ENCODE assay signal across 15 cellular contexts in the genomic region with DNA sequence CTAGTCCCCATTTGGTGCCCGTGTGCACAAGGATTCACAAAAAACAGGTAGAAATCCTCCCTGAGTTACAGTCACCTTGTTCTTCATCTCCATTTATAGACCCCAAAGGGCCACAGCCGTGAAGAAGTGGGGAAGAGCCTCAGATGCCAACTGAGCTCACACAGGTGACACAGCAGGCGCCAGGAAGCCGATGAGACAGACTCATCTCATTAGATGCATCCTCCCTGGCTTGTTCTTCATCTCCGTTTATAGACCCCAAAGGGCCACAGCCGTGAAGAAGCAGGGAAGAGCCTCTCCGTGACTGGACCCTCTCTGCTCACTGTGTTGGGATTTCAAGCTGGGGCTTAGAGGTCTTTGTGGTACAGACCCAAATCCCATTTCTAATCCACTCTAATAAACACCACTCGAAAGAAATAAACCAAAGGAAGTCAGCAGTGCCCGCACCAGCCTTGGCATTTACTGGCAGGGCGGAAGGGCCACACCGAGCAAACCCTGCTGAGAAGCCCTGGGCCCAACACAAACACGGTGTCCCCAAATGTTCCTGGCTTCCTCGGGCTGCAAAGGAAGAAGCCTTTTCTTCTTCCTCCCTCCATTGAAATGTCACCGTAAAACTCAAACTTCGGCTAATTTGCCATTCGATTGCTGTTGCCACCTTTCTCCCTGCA. TPM values are rescaled to one million over a fixed set of nuclear protein-coding genes. Genes with fewer than 3 reads are reported as not detected.
DNase-seq lines count a peak whose midpoint lies in the region; ATAC-seq and TF ChIP-seq lines count a peak whose summit lies in the region.
"Had no signal": no experiment of that assay in that cellular context is flagged by ENCODE, and none has a peak within 500 bp of the region (broad histone marks: within the 10 kb centered on the region; RNA-seq: fewer than 3 reads in every experiment).

No MANE protein-coding gene starts in this region.

- peak overlapping the region; percentile 9 for H3K27ac Mint-ChIP-seq in endothelial cell (ENCODE audit: unreplicated experiment)

- no peak for TF ChIP-seq EP300 in sigmoid colon (IDR thresholded peaks at IDR 0.05)

- peaks cover 11% of the 10 kb centered on the region for H3K4me1 Mint-ChIP-seq in endothelial cell (ENCODE audit: unreplicated experiment)

- peaks cover 4% of the 10 kb centered on the region for H3K27me3 Mint-ChIP-seq in endothelial cell (ENCODE audit: unreplicated experiment)

- H3K27ac ChIP-seq in right cardiac atrium (ENCODE audit: low read length), result no peak overlapping the region
- H3K27ac ChIP-seq in sigmoid colon, result no peak overlapping the region
- H3K27ac ChIP-seq: C4-2B, KMS-11 had no signal

- H3K4me3 Mint-ChIP-seq in endothelial cell (ENCODE audit: unreplicated experiment), result no peak overlapping the region

- peak in 2 of 3 donors; percentile 7 to 36 for DNase-seq in right cardiac atrium
- no peak for DNase-seq in Right ventricle myocardium inferior (ENCODE audit: missing footprints)
- no peak for DNase-seq in endothelial cell (ENCODE audit: low spot score)
- DNase-seq in sigmoid colon, result peak; percentile 44
- no peak for DNase-seq in central memory CD4-positive, alpha-beta T cell
- DNase-seq: GF-D8, NCI-H146, NCI-H2081 treated with DMSO at 0.1 percent for 48 hours, NCI-H510A, SHP77 had no signal

- no peaks in the 10 kb centered on the region for H3K36me3 ChIP-seq in sigmoid colon

- TF ChIP-seq CTCF in endothelial cell (IDR thresholded peaks at IDR 0.05; ENCODE audit: unreplicated experiment), result no peak
- no peak for TF ChIP-seq CTCF in sigmoid colon (IDR thresholded peaks at IDR 0.05)

- H3K36me3 Mint-ChIP-seq in endothelial cell (ENCODE audit: low read depth, unreplicated experiment), result peaks cover 3% of the 10 kb centered on the region

- H3K4me1 ChIP-seq in right cardiac atrium (ENCODE audit: control insufficient read depth, insufficient read depth, low read length), result peaks cover 3% of the 10 kb centered on the region
- H3K4me1 ChIP-seq in sigmoid colon, result no peaks in the 10 kb centered on the region

- H3K9me3 ChIP-seq in right cardiac atrium (ENCODE audit: control insufficient read depth, low read length) (no peaks in the 10 kb centered on the region), sigmoid colon (no peaks in the 10 kb centered on the region)

- H3K4me3 ChIP-seq in right cardiac atrium (ENCODE audit: low read length) (no peak overlapping the region), sigmoid colon (no peak overlapping the region)

- no peak for ATAC-seq in right cardiac atrium
- no peak for ATAC-seq in Right ventricle myocardium inferior
- ATAC-seq in HG02571 (IDR thresholded peaks at IDR 0.05; ENCODE audit: unreplicated experiment), result no peak
- no peak for ATAC-seq in GM18505 (IDR thresholded peaks at IDR 0.05; ENCODE audit: unreplicated experiment)

- no peaks in the 10 kb centered on the region for H3K9me3 Mint-ChIP-seq in endothelial cell (ENCODE audit: unreplicated experiment)

- TF ChIP-seq POLR2A in sigmoid colon (IDR thresholded peaks at IDR 0.05) (no peak), GM18505 (IDR thresholded peaks at IDR 0.05; ENCODE audit: borderline replicate concordance, extremely low read depth, insufficient read depth, insufficient read length) (no peak)

- WGBS in right cardiac atrium, result 88% methylated on average over 16 of the region's 16 CpGs
- WGBS in sigmoid colon, 2 donors, result 87 to 89% methylated on average over 16 of the region's 16 CpGs

- no peaks in the 10 kb centered on the region for H3K27me3 ChIP-seq in right cardiac atrium (ENCODE audit: control insufficient read depth, insufficient read depth)
- no peaks in the 10 kb centered on the region for H3K27me3 ChIP-seq in sigmoid colon

- intact Hi-C loops in right cardiac atrium (cut with DNase I) (no loop called here), Right ventricle myocardium inferior (cut with DNase I) (no loop called here), sigmoid colon (cut with DNase I) (no loop called here)

RNA-seq across cellular contexts. Expression of gene DOC2B, which starts 44.8 kb away (rescaled TPM):
- total RNA-seq in right cardiac atrium (1 to 10 TPM; 2.3 to 5.3 (median 3.0) TPM), Right ventricle myocardium inferior (4.5 TPM), endothelial cell (ENCODE audit: unreplicated experiment) (0.33 TPM), sigmoid colon (10 to 100 TPM in 1 of 4 donors, 1 to 10 TPM in 3; 2.5 to 12.5 (median 6.9) TPM)
- polyA plus RNA-seq in right cardiac atrium (2.8 TPM), sigmoid colon (1 to 10 TPM in 2 of 3 donors, under 1 TPM in 1; 0.46 to 7.4 (median 1.2) TPM)
- total RNA-seq: H4 had no signal

Comparison
In these comparisons a context has a peak if more than half of its experiments do, and no peak if none do; other contexts are left out.
1. DNase-seq: peak in right cardiac atrium (2 of 3) and sigmoid colon (single experiment); none in Right ventricle myocardium inferior (single experiment), endothelial cell (single experiment) and central memory CD4-positive, alpha-beta T cell (single experiment).